31 cellular contexts compared by ENCODE assay signal in the genomic region with DNA sequence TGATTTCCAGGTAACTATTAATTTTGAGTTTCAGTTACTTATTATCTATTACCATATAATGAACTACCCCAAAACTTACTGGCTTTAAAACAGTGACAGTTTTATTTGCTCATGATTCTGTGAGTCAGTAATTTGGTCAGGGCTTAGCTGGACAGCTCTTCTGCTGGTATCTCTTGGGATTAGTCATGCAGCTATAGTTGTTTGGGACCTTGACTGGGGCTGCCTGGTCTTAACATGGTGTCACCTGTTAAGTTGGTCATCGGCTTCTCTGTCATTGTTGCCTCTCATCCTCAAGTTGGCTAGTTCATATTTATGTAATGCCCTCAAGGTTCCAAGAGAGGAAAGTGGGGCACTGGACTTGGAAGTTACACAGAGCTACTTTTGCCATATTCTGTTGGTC.
A peak's percentile ranks its signal among the peaks of the same experiment; 100 is the strongest.
DNase-seq lines count a peak whose midpoint lies in the region; FAIRE-seq and TF ChIP-seq lines count a peak whose summit lies in the region.
"Had no signal": no experiment of that assay in that cellular context is flagged by ENCODE, and none has a peak within 500 bp of the region (broad histone marks: within the 10 kb centered on the region; RNA-seq: fewer than 3 reads in every experiment).

No MANE protein-coding gene starts in this region.

- H3K36me3 ChIP-seq in astrocyte (ENCODE audit: insufficient read depth, low read length) = no peaks in the 10 kb centered on the region
- peaks cover 0 to 2% of the 10 kb centered on the region in 2 experiments for H3K36me3 ChIP-seq in trophoblast cell (ENCODE audit: control insufficient read depth in 1 of 2, insufficient read depth in 2 of 2, low read length in 2 of 2)
- H3K36me3 ChIP-seq in mesendoderm (ENCODE audit: control insufficient read depth, insufficient read depth, low read length) = no peaks in the 10 kb centered on the region
- H3K36me3 ChIP-seq: esophagus muscularis mucosa, gastroesophageal sphincter, pancreas, tibial artery had no signal

- peaks cover 6% of the 10 kb centered on the region for H3K4me1 Mint-ChIP-seq in astrocyte (ENCODE audit: low read depth, unreplicated experiment)

- H3K14ac ChIP-seq in trophoblast cell (ENCODE audit: low read length) = no peak overlapping the region

- no peaks in the 10 kb centered on the region for H3K27me3 Mint-ChIP-seq in astrocyte (ENCODE audit: low read depth, unreplicated experiment)
- H3K27me3 Mint-ChIP-seq: effector memory CD8-positive, alpha-beta T cell had no signal

- H3K4ac ChIP-seq in trophoblast cell (ENCODE audit: low read depth, low read length) (no peak overlapping the region), mesendoderm (ENCODE audit: low read depth, low read length) (no peak overlapping the region)

- H2BK120ac ChIP-seq in trophoblast cell (ENCODE audit: insufficient read depth, low read length, poor library complexity) (no peak overlapping the region), mesendoderm (ENCODE audit: low read depth, low read length) (no peak overlapping the region)

- FAIRE-seq in astrocyte (lab: Jason Lieb, UNC) = no peak

- H3K36me3 Mint-ChIP-seq in astrocyte (ENCODE audit: low read depth, unreplicated experiment) = no peaks in the 10 kb centered on the region

- H3K4me1 ChIP-seq in astrocyte (ENCODE audit: insufficient read depth, low read length) = no peaks in the 10 kb centered on the region
- no peaks in the 10 kb centered on the region for H3K4me1 ChIP-seq in trophoblast cell (ENCODE audit: control insufficient read depth in 1 of 2, insufficient read depth in 2 of 2, low read length in 2 of 2)
- no peaks in the 10 kb centered on the region for H3K4me1 ChIP-seq in mesendoderm (ENCODE audit: control insufficient read depth, low read depth, low read length)
- H3K4me1 ChIP-seq: pancreas had no signal

- no peak overlapping the region for H3K9ac ChIP-seq in astrocyte (ENCODE audit: low read length)
- H3K9ac ChIP-seq in trophoblast cell (ENCODE audit: low read length) = no peak overlapping the region
- H3K9ac ChIP-seq in mesendoderm (ENCODE audit: low read length) = no peak overlapping the region
- H3K9ac ChIP-seq: GM23248 had no signal

- peak; percentile 50 for DNase-seq in ELR (ENCODE audit: low read depth)
- peak; percentile 47 for DNase-seq in LHCN-M2 (ENCODE audit: low read depth)
- DNase-seq in astrocyte (ENCODE audit: low read depth) = peak; percentile 5
- peak in 1 of 2 donors; percentile 20 for DNase-seq in trophoblast cell
- DNase-seq in activated CD4-positive, alpha-beta T cell treated with anti-CD3 and anti-CD28 coated beads for 1 hour = no peak
- no peak for DNase-seq in NAMALWA (ENCODE audit: low spot score)
- no peak for DNase-seq in mesendoderm
- DNase-seq: activated CD4-positive, alpha-beta T cell treated with anti-CD3 and anti-CD28 coated beads, Interleukin-2, amount 50 U/mL, for 48 hours; activated CD4-positive, CD25-positive, alpha-beta regulatory T cell; anterior cingulate cortex; C1 segment of cervical spinal cord; Calu3; caudate nucleus; cortex of kidney; effector memory CD8-positive, alpha-beta T cell; GM23248; left cardiac atrium; NCI-H1105 treated with DMSO at 0.1 percent for 48 hours; NCI-H2029 treated with DMSO at 0.1 percent for 48 hours; NCI-H748 treated with DMSO at 0.1 percent for 48 hours; pancreas; stimulated activated CD4-positive, alpha-beta T cell treated with anti-CD3 and anti-CD28 coated beads, Interleukin-1b, Interleukin-23, amount 100 ng/mL, for 48 hours; stimulated activated CD8-positive, alpha-beta memory T cell treated with anti-CD3 and anti-CD28 coated beads, Interleukin-4, amount 100 ng/mL, for 48 hours; tibial artery had no signal

- no peak overlapping the region for H4K5ac ChIP-seq in mesendoderm (ENCODE audit: low read length)

- no peak overlapping the region for H3K4me3 ChIP-seq in astrocyte (ENCODE audit: insufficient read depth, low read depth, low read length)
- no peak overlapping the region for H3K4me3 ChIP-seq in trophoblast cell (ENCODE audit: low read depth, low read length)
- no peak overlapping the region for H3K4me3 ChIP-seq in mesendoderm (ENCODE audit: low read length)
- H3K4me3 ChIP-seq: esophagus muscularis mucosa, gastroesophageal sphincter, GM23248, hepatocyte, pancreas, smooth muscle cell, tibial artery had no signal

- H3K79me2 ChIP-seq in astrocyte (ENCODE audit: insufficient read depth, low read length) = no peaks in the 10 kb centered on the region
- no peaks in the 10 kb centered on the region for H3K79me2 ChIP-seq in trophoblast cell (ENCODE audit: control insufficient read depth, insufficient read depth, low read length, poor library complexity)
- no peaks in the 10 kb centered on the region for H3K79me2 ChIP-seq in mesendoderm (ENCODE audit: control insufficient read depth, insufficient read depth, low read length)

- no peaks in the 10 kb centered on the region for H3K79me1 ChIP-seq in trophoblast cell (ENCODE audit: low read length)
- H3K79me1 ChIP-seq in mesendoderm (ENCODE audit: low read length) = peaks cover 3% of the 10 kb centered on the region

- H4K8ac ChIP-seq in trophoblast cell (ENCODE audit: low read depth, low read length) (no peak overlapping the region), mesendoderm (ENCODE audit: low read depth, low read length) (no peak overlapping the region)

- H3K23ac ChIP-seq in trophoblast cell (ENCODE audit: low read length) (peak overlapping the region; percentile 3), mesendoderm (ENCODE audit: low read length) (no peak overlapping the region)

- no peaks in the 10 kb centered on the region for H3K9me3 Mint-ChIP-seq in astrocyte (ENCODE audit: unreplicated experiment)
- H3K9me3 Mint-ChIP-seq: effector memory CD8-positive, alpha-beta T cell; neural crest cell had no signal

- no peak overlapping the region for H3K4me3 Mint-ChIP-seq in astrocyte (ENCODE audit: unreplicated experiment)
- H3K4me3 Mint-ChIP-seq: effector memory CD8-positive, alpha-beta T cell; neural crest cell had no signal

- no peak overlapping the region for H3K27ac Mint-ChIP-seq in astrocyte (ENCODE audit: unreplicated experiment)
- H3K27ac Mint-ChIP-seq: activated naive CD4-positive, alpha-beta T cell treated with anti-CD3 and anti-CD28 coated beads, Interleukin-2, amount 50 U/mL, for 72 hours; effector memory CD8-positive, alpha-beta T cell had no signal

- no peaks in the 10 kb centered on the region for H4K20me1 ChIP-seq in astrocyte (ENCODE audit: insufficient read depth, low read length)

- H2AK5ac ChIP-seq in trophoblast cell (ENCODE audit: low read length) = no peak overlapping the region
- H2AK5ac ChIP-seq in mesendoderm (ENCODE audit: low read length) = no peak overlapping the region

- H2BK12ac ChIP-seq in trophoblast cell (ENCODE audit: low read length) = no peak overlapping the region

- H3K27me3 ChIP-seq in astrocyte (ENCODE audit: insufficient read depth, low read length) = no peaks in the 10 kb centered on the region
- H3K27me3 ChIP-seq in trophoblast cell (ENCODE audit: insufficient read depth, low read length) = no peaks in the 10 kb centered on the region
- H3K27me3 ChIP-seq in mesendoderm (ENCODE audit: insufficient read depth, low read length, poor library complexity) = no peaks in the 10 kb centered on the region
- H3K27me3 ChIP-seq: esophagus muscularis mucosa, gastroesophageal sphincter, hepatocyte, pancreas, tibial artery had no signal

- no peak overlapping the region for H4K12ac ChIP-seq in trophoblast cell (ENCODE audit: low read depth, low read length)

- H3K18ac ChIP-seq in trophoblast cell (ENCODE audit: low read length) (no peak overlapping the region), mesendoderm (ENCODE audit: low read length) (no peak overlapping the region)

- no peak overlapping the region for H2AFZ ChIP-seq in astrocyte (ENCODE audit: low read depth, low read length)
- no peak overlapping the region for H2AFZ ChIP-seq in trophoblast cell (ENCODE audit: insufficient read depth, low read length, poor library complexity)
- H2AFZ ChIP-seq: GM23248, hepatocyte had no signal

- H3K56ac ChIP-seq in mesendoderm (ENCODE audit: low read length) = no peak overlapping the region

- H3K4me2 ChIP-seq in astrocyte (ENCODE audit: low read length) = no peak overlapping the region
- no peak overlapping the region for H3K4me2 ChIP-seq in trophoblast cell (ENCODE audit: low read length)
- H3K4me2 ChIP-seq in mesendoderm (ENCODE audit: low read length) = no peak overlapping the region
- H3K4me2 ChIP-seq: hepatocyte, smooth muscle cell had no signal

- H2BK5ac ChIP-seq in trophoblast cell (ENCODE audit: low read depth, low read length, poor library complexity) (no peak overlapping the region), mesendoderm (ENCODE audit: low read length) (no peak overlapping the region)

- H3K27ac ChIP-seq in astrocyte (ENCODE audit: low read depth, low read length) (no peak overlapping the region), trophoblast cell (ENCODE audit: low read depth, low read length) (no peak overlapping the region), mesendoderm (ENCODE audit: low read depth, low read length) (no peak overlapping the region)
- H3K27ac ChIP-seq: esophagus muscularis mucosa, gastroesophageal sphincter, GM23248, hepatocyte, HL-60, pancreas, tibial artery had no signal

- TF ChIP-seq CTCF in astrocyte (IDR thresholded peaks at IDR 0.05; ENCODE audit: insufficient read depth, low read depth, low read length) = no peak

- no CpG with 5 or more reads among the region's 1 CpG for WGBS in trophoblast cell (ENCODE audit: extremely low coverage, insufficient coverage, insufficient read length)
- WGBS in mesendoderm (ENCODE audit: extremely low coverage, insufficient coverage, low lambda C conversion rate) = no CpG with 5 or more reads among the region's 1 CpG

- H3K9me3 ChIP-seq in astrocyte (ENCODE audit: insufficient read depth, low read depth, low read length) (no peaks in the 10 kb centered on the region), trophoblast cell (ENCODE audit: insufficient read depth, low read depth, low read length) (no peaks in the 10 kb centered on the region)
- H3K9me3 ChIP-seq: esophagus muscularis mucosa, gastroesophageal sphincter, pancreas, tibial artery had no signal

- H2BK15ac ChIP-seq in mesendoderm (replicated peaks; ENCODE audit: low read depth) = no peak overlapping the region

- no peak overlapping the region for H4K91ac ChIP-seq in trophoblast cell (ENCODE audit: low read depth, low read length)

Comparison
In these comparisons a context has a peak if more than half of its experiments do, and no peak if none do; other contexts are left out.
1. DNase-seq: peak in ELR (single experiment), LHCN-M2 (single experiment) and astrocyte (single experiment); none in activated CD4-positive, alpha-beta T cell treated with anti-CD3 and anti-CD28 coated beads for 1 hour (single experiment), NAMALWA (single experiment) and mesendoderm (single experiment).